Comparison of ENCODE assay signal across 1 cellular context in genomic region chr10:67171970-67172369, GRCh38.
TF ChIP-seq lines count a peak whose summit lies in the region.

No MANE protein-coding gene starts in this region.

TF ChIP-seq in GM23338, 12 proteins besides CTCF, POLR2A, EP300 and RAD21 (continued from another document):
- TF ChIP-seq, protein P1, sequence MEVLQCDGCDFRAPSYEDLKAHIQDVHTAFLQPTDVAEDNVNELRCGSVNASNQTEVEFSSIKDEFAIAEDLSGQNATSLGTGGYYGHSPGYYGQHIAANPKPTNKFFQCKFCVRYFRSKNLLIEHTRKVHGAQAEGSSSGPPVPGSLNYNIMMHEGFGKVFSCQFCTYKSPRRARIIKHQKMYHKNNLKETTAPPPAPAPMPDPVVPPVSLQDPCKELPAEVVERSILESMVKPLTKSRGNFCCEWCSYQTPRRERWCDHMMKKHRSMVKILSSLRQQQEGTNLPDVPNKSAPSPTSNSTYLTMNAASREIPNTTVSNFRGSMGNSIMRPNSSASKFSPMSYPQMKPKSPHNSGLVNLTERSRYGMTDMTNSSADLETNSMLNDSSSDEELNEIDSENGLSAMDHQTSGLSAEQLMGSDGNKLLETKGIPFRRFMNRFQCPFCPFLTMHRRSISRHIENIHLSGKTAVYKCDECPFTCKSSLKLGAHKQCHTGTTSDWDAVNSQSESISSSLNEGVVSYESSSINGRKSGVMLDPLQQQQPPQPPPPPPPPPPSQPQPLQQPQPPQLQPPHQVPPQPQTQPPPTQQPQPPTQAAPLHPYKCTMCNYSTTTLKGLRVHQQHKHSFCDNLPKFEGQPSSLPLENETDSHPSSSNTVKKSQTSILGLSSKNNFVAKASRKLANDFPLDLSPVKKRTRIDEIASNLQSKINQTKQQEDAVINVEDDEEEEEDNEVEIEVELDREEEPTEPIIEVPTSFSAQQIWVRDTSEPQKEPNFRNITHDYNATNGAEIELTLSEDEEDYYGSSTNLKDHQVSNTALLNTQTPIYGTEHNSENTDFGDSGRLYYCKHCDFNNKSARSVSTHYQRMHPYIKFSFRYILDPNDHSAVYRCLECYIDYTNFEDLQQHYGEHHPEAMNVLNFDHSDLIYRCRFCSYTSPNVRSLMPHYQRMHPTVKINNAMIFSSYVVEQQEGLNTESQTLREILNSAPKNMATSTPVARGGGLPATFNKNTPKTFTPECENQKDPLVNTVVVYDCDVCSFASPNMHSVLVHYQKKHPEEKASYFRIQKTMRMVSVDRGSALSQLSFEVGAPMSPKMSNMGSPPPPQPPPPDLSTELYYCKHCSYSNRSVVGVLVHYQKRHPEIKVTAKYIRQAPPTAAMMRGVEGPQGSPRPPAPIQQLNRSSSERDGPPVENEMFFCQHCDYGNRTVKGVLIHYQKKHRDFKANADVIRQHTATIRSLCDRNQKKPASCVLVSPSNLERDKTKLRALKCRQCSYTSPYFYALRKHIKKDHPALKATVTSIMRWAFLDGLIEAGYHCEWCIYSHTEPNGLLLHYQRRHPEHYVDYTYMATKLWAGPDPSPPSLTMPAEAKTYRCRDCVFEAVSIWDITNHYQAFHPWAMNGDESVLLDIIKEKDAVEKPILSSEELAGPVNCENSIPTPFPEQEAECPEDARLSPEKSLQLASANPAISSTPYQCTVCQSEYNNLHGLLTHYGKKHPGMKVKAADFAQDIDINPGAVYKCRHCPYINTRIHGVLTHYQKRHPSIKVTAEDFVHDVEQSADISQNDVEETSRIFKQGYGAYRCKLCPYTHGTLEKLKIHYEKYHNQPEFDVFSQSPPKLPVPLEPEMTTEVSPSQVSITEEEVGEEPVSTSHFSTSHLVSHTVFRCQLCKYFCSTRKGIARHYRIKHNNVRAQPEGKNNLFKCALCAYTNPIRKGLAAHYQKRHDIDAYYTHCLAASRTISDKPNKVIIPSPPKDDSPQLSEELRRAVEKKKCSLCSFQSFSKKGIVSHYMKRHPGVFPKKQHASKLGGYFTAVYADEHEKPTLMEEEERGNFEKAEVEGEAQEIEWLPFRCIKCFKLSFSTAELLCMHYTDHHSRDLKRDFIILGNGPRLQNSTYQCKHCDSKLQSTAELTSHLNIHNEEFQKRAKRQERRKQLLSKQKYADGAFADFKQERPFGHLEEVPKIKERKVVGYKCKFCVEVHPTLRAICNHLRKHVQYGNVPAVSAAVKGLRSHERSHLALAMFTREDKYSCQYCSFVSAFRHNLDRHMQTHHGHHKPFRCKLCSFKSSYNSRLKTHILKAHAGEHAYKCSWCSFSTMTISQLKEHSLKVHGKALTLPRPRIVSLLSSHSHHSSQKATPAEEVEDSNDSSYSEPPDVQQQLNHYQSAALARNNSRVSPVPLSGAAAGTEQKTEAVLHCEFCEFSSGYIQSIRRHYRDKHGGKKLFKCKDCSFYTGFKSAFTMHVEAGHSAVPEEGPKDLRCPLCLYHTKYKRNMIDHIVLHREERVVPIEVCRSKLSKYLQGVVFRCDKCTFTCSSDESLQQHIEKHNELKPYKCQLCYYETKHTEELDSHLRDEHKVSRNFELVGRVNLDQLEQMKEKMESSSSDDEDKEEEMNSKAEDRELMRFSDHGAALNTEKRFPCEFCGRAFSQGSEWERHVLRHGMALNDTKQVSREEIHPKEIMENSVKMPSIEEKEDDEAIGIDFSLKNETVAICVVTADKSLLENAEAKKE (CRISPR knock-in tag; IDR thresholded peaks at IDR 0.05): no peak
- TF ChIP-seq EZH2phosphoT487 (IDR thresholded peaks at IDR 0.05; ENCODE audit: unreplicated experiment): no peak
TF ChIP-seq in GM23338: peak in this region for 0.
